In the genomic region with DNA sequence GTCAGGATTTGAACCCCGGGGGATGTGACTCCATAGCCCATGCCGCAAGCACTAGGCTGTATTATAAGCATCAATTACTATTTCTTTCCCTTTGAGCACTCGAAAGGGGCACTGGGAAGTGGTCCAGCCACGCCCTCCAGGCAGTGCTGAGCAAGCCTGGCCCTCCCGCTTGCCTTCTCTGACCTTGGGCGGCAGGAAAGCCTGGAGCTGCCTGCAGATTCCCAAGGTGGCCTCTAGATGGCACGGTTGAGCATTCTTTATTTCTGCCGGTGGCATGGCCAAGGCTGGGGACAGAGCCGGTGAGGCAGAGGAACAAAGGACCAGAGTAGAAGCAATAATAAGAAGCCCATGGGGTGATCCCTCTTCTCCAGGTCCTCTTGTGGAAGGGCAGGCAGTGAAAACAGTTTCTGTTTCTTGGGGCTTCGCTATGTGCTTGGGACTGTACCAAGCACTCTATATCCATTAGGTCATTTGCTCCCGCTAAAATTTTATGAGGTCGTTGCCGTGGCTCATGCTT, we compare ENCODE assay signal across 8 cellular contexts. TPM values are rescaled to one million over a fixed set of nuclear protein-coding genes. Genes with fewer than 3 reads are reported as not detected.
DNase-seq lines count a peak whose midpoint lies in the region; ATAC-seq and TF ChIP-seq lines count a peak whose summit lies in the region.

No MANE protein-coding gene starts in this region.

- intact Hi-C loops in adrenal gland (cut with DNase I): no loop called here

- POLR2A ChIA-PET in BJ (lab: Charles Lee): no interaction called here

- H3K36me3 ChIP-seq in BJ (ENCODE audit: control insufficient read depth, insufficient read depth, low read length) (no peaks in the 10 kb centered on the region), adrenal gland (replicated peaks in 1 of 2) (no peaks in the 10 kb centered on the region)

- CTCF ChIA-PET in BJ (lab: Yijun Ruan, JAX): interaction anchor here (0.7 to 7.3 kb wide), 15 partner anchors 9 to 263 kb away, joined by 3 to 62 read pairs (median 4); no protein-coding TSS in a partner anchor

- no peaks in the 10 kb centered on the region for H3K9me3 ChIP-seq in adrenal gland (replicated peaks in 1 of 3)

- TF ChIP-seq POLR2A in adrenal gland (IDR thresholded peaks at IDR 0.05): no peak

- ATAC-seq in GM21360 (IDR thresholded peaks at IDR 0.05; ENCODE audit: unreplicated experiment) (peak; percentile 60), GM18520 (IDR thresholded peaks at IDR 0.05; ENCODE audit: unreplicated experiment) (no peak)

- peaks cover 1% of the 10 kb centered on the region; the same call in 1 of the 2 replicates for H3K27me3 ChIP-seq in BJ (ENCODE audit: control insufficient read depth, insufficient read depth, low read length)
- H3K27me3 ChIP-seq in adrenal gland: peaks cover 3% of the 10 kb centered on the region

- TF ChIP-seq CTCF in BJ (IDR thresholded peaks at IDR 0.05; ENCODE audit: insufficient read depth, low read depth, low read length): peak; percentile 95
- peak; percentile 52 to 84 (median 68) for TF ChIP-seq CTCF in adrenal gland (IDR thresholded peaks at IDR 0.05)

- DNase-seq in BJ (ENCODE audit: low read depth): no peak
- DNase-seq in NCI-H1694 treated with DMSO at 0.1 percent for 48 hours (lab: John Stamatoyannopoulos, UW): peak; percentile 41
- DNase-seq in T-helper 1 cell: peak in 4 of 5 donors; percentile 26 to 48 (median 40)
- peak; percentile 54 to 79 (median 67) for DNase-seq in adrenal gland
- peak; percentile 74 for DNase-seq in iPS DF 4.7 (ENCODE audit: extremely low read depth, low spot score)
- DNase-seq in stimulated activated CD4-positive, alpha-beta T cell treated with anti-CD3 and anti-CD28 coated beads, Interleukin-1b, Interleukin-23, amount 100 ng/mL, for 24 hours (ENCODE audit: low read depth in 4 of 4, low spot score in 1 of 4): peak; percentile 29 to 52 (median 34)

- H3K4me3 ChIP-seq in BJ (ENCODE audit: low read depth, low read length) (no peak overlapping the region), adrenal gland (no peak overlapping the region)

- WGBS in adrenal gland, 4 donors: 31 to 36% (median 33%) methylated on average over 13 of the region's 13 CpGs

- H3K4me1 ChIP-seq in adrenal gland (replicated peaks in 1 of 2): no peaks in the 10 kb centered on the region

- H3K27ac ChIP-seq in adrenal gland: no peak overlapping the region

RNA-seq across cellular contexts. Expression of a gene that starts 32.0 kb away (rescaled TPM):
- polyA plus RNA-seq in BJ (2011; rRNA removed) (0.06 TPM in 1 of 2 replicates, not detected in the other), adrenal gland (under 1 TPM in 1 of 3 donors, not detected in 2; 0.08 TPM)
- not detected in 2 replicates for polyA minus RNA-seq in BJ (2011; rRNA and poly(A)+ RNA removed)
- total RNA-seq in adrenal gland: not detected

RNA-seq across cellular contexts. Expression of a gene that starts 52.6 kb away (rescaled TPM):
- polyA plus RNA-seq in BJ (2011; rRNA removed) (not detected in 2 replicates), adrenal gland (not detected)
- polyA minus RNA-seq in BJ (2011; rRNA and poly(A)+ RNA removed): not detected in 2 replicates
- not detected for total RNA-seq in adrenal gland
